ENCODE assay signal across 43 cellular contexts in the genomic region with DNA sequence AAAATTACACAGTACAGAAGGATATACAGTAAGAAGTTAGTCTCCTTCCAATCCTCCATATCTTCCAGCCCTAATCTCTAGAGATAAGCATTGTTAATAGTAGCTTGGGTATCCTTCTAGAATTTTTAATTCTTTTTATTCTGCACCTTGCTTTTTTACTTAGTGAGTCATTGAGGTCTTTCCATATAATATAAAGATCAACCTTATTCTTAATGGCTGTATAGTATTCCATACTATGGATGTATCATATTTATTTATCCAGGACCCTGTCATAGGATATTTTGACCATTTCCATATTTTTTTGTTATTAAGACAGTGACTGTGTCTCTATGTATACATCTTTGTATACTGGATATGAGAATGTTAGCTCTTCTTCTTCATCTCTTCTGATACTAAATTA. TPM values are rescaled to one million over a fixed set of nuclear protein-coding genes. Genes with fewer than 3 reads are reported as not detected.
"Had no signal": no experiment of that assay in that cellular context is flagged by ENCODE, and none has a peak within 500 bp of the region (broad histone marks: within the 10 kb centered on the region; RNA-seq: fewer than 3 reads in every experiment).

No MANE protein-coding gene starts in this region.

- H3K36me3 ChIP-seq: adrenal gland, brain microvascular endothelial cell, breast epithelium, cardiac muscle cell had no signal

- H3K27me3 ChIP-seq: adrenal gland, body of pancreas, brain microvascular endothelial cell, breast epithelium had no signal

- DNase-seq: activated effector memory CD4-positive, alpha-beta T cell treated with anti-CD3 and anti-CD28 coated beads, Interleukin-2, amount 50 U/mL, for 16 hours; activated effector memory CD4-positive, alpha-beta T cell treated with Interleukin-2 at 50 U/mL for 16 hours; activated gamma-delta T cell; activated gamma-delta T cell treated with Interleukin-2 at 50 U/mL for 16 hours; activated naive CD4-positive, alpha-beta T cell; activated naive CD4-positive, alpha-beta T cell treated with anti-CD3 and anti-CD28 coated beads for 36 hours; activated naive CD4-positive, alpha-beta T cell treated with anti-CD3 and anti-CD28 coated beads, Interleukin-2, amount 10 ng/mL, durations not matched to agents 7 days and 5 days; activated naive CD4-positive, alpha-beta T cell treated with anti-CD3 and anti-CD28 coated beads, Interleukin-2, amount 50 U/mL, for 16 hours; activated naive CD4-positive, alpha-beta T cell treated with Interleukin-2 at 50 U/mL for 16 hours; activated naive CD8-positive, alpha-beta T cell treated with anti-CD3 and anti-CD28 coated beads for 36 hours; activated naive CD8-positive, alpha-beta T cell treated with anti-CD3 and anti-CD28 coated beads, Interleukin-2, amount 10 ng/mL, durations not matched to agents 7 days and 5 days; activated naive CD8-positive, alpha-beta T cell treated with anti-CD3 and anti-CD28 coated beads, Interleukin-2, amount 50 U/mL, for 24 hours; activated T-cell treated with anti-CD3 and anti-CD28 coated beads, Interleukin-2, amount 50 U/mL, for 1 hour; activated T-cell treated with anti-CD3 and anti-CD28 coated beads, Interleukin-2, amount 50 U/mL, for 24 hours; activated T-cell treated with anti-CD3 and anti-CD28 coated beads, Interleukin-2, amount 50 U/mL, for 4 hours; activated T-cell treated with anti-CD3 and anti-CD28 coated beads, Interleukin-2, amount 50 U/mL, for 48 hours; activated T-cell treated with anti-CD3 and anti-CD28 coated beads, Interleukin-2, amount 50 U/mL, for 72 hours; adrenal gland; amniotic stem cell; amygdala; anterior cingulate cortex; aorta; body of pancreas; brain microvascular endothelial cell; caudate nucleus; central memory CD4-positive, alpha-beta T cell; cerebellar nuclear complex had no signal

- H3K4me1 ChIP-seq: body of pancreas, breast epithelium had no signal

- H3K4me1 Mint-ChIP-seq: activated T-helper 17 cell treated with anti-CD3 and anti-CD28 coated beads, Interleukin-2, amount 50 U/mL, for 72 hours had no signal

- ATAC-seq: activated naive CD4-positive, alpha-beta T cell treated with anti-CD3 and anti-CD28 coated beads, Interleukin-2, amount 50 U/mL, for 72 hours; activated naive CD8-positive, alpha-beta T cell treated with anti-CD3 and anti-CD28 coated beads, Interleukin-2, amount 50 U/mL, for 24 hours; activated T-cell treated with anti-CD3 and anti-CD28 coated beads, Interleukin-2, amount 50 U/mL, for 4 hours; activated T-cell treated with anti-CD3 and anti-CD28 coated beads, Interleukin-2, amount 50 U/mL, for 72 hours; activated T-helper 17 cell treated with anti-CD3 and anti-CD28 coated beads, Interleukin-2, amount 50 U/mL, for 72 hours; body of pancreas had no signal

- H3K27ac Mint-ChIP-seq: activated naive CD4-positive, alpha-beta T cell treated with anti-CD3 and anti-CD28 coated beads for 36 hours; activated naive CD4-positive, alpha-beta T cell treated with anti-CD3 and anti-CD28 coated beads, Interleukin-2, amount 10 ng/mL, durations not matched to agents 7 days and 5 days; activated naive CD4-positive, alpha-beta T cell treated with anti-CD3 and anti-CD28 coated beads, Interleukin-2, amount 50 U/mL, for 24 hours; activated naive CD4-positive, alpha-beta T cell treated with anti-CD3 and anti-CD28 coated beads, Interleukin-2, amount 50 U/mL, for 72 hours; activated naive CD8-positive, alpha-beta T cell treated with anti-CD3 and anti-CD28 coated beads for 36 hours; activated naive CD8-positive, alpha-beta T cell treated with anti-CD3 and anti-CD28 coated beads, Interleukin-2, amount 10 ng/mL, durations not matched to agents 7 days and 5 days; activated naive CD8-positive, alpha-beta T cell treated with anti-CD3 and anti-CD28 coated beads, Interleukin-2, amount 50 U/mL, for 24 hours; activated T-cell treated with anti-CD3 and anti-CD28 coated beads, Interleukin-2, amount 50 U/mL, for 24 hours; activated T-cell treated with anti-CD3 and anti-CD28 coated beads, Interleukin-2, amount 50 U/mL, for 72 hours; activated T-helper 1 cell treated with anti-CD3 and anti-CD28 coated beads, Interleukin-12 subunit alpha, Interleukin-12 subunit beta, Interleukin-2, Interleukin-4 antibody, amounts not matched to agents 30 ng/mL and 10 ng/mL and 1 ng/mL, durations not matched to agents 14 hours and 24 hours and 36 hours; activated T-helper 17 cell treated with anti-CD3 and anti-CD28 coated beads, Interleukin-2, amount 50 U/mL, for 72 hours; activated T-helper 2 cell treated with anti-CD3 and anti-CD28 coated beads, Interferon-gamma antibody, Interleukin-2, Interleukin-4, amounts not matched to agents 10 μg/mL and 5 μg/mL and 100 μg/mL, durations not matched to agents 14 hours and 24 hours and 36 hours; brain had no signal

- FAIRE-seq: astrocyte, bronchial epithelial cell had no signal

- H3K9me3 Mint-ChIP-seq: activated naive CD4-positive, alpha-beta T cell treated with anti-CD3 and anti-CD28 coated beads for 36 hours; activated naive CD4-positive, alpha-beta T cell treated with anti-CD3 and anti-CD28 coated beads, Interleukin-2, amount 10 ng/mL, durations not matched to agents 7 days and 5 days; activated naive CD4-positive, alpha-beta T cell treated with anti-CD3 and anti-CD28 coated beads, Interleukin-2, amount 50 U/mL, for 24 hours; activated naive CD4-positive, alpha-beta T cell treated with anti-CD3 and anti-CD28 coated beads, Interleukin-2, amount 50 U/mL, for 72 hours; activated naive CD8-positive, alpha-beta T cell treated with anti-CD3 and anti-CD28 coated beads for 36 hours; activated naive CD8-positive, alpha-beta T cell treated with anti-CD3 and anti-CD28 coated beads, Interleukin-2, amount 10 ng/mL, durations not matched to agents 7 days and 5 days; activated T-cell treated with anti-CD3 and anti-CD28 coated beads, Interleukin-2, amount 50 U/mL, for 4 hours; activated T-cell treated with anti-CD3 and anti-CD28 coated beads, Interleukin-2, amount 50 U/mL, for 72 hours; activated T-helper 1 cell treated with anti-CD3 and anti-CD28 coated beads, Interleukin-12 subunit alpha, Interleukin-12 subunit beta, Interleukin-2, Interleukin-4 antibody, amounts not matched to agents 30 ng/mL and 10 ng/mL and 1 ng/mL, durations not matched to agents 14 hours and 24 hours and 36 hours; activated T-helper 17 cell treated with anti-CD3 and anti-CD28 coated beads, Interleukin-2, amount 50 U/mL, for 72 hours; activated T-helper 2 cell treated with anti-CD3 and anti-CD28 coated beads, Interferon-gamma antibody, Interleukin-2, Interleukin-4, amounts not matched to agents 10 μg/mL and 5 μg/mL and 100 μg/mL, durations not matched to agents 14 hours and 24 hours and 36 hours; brain; central memory CD8-positive, alpha-beta T cell had no signal

- H3K27me3 Mint-ChIP-seq: activated naive CD4-positive, alpha-beta T cell treated with anti-CD3 and anti-CD28 coated beads, Interleukin-2, amount 10 ng/mL, durations not matched to agents 7 days and 5 days; activated naive CD4-positive, alpha-beta T cell treated with anti-CD3 and anti-CD28 coated beads, Interleukin-2, amount 50 U/mL, for 24 hours; activated naive CD8-positive, alpha-beta T cell; activated naive CD8-positive, alpha-beta T cell treated with anti-CD3 and anti-CD28 coated beads for 36 hours; activated naive CD8-positive, alpha-beta T cell treated with anti-CD3 and anti-CD28 coated beads, Interleukin-2, amount 10 ng/mL, durations not matched to agents 7 days and 5 days; activated naive CD8-positive, alpha-beta T cell treated with anti-CD3 and anti-CD28 coated beads, Interleukin-2, amount 50 U/mL, for 24 hours; activated T-cell treated with anti-CD3 and anti-CD28 coated beads, Interleukin-2, amount 50 U/mL, for 24 hours; activated T-helper 17 cell treated with anti-CD3 and anti-CD28 coated beads, Interleukin-2, amount 50 U/mL, for 72 hours; brain; central memory CD8-positive, alpha-beta T cell had no signal

- H3K4me3 Mint-ChIP-seq: activated naive CD4-positive, alpha-beta T cell treated with anti-CD3 and anti-CD28 coated beads for 36 hours; activated naive CD4-positive, alpha-beta T cell treated with anti-CD3 and anti-CD28 coated beads, Interleukin-2, amount 10 ng/mL, durations not matched to agents 7 days and 5 days; activated naive CD4-positive, alpha-beta T cell treated with anti-CD3 and anti-CD28 coated beads, Interleukin-2, amount 50 U/mL, for 24 hours; activated naive CD8-positive, alpha-beta T cell; activated naive CD8-positive, alpha-beta T cell treated with anti-CD3 and anti-CD28 coated beads for 36 hours; activated naive CD8-positive, alpha-beta T cell treated with anti-CD3 and anti-CD28 coated beads, Interleukin-2, amount 10 ng/mL, durations not matched to agents 7 days and 5 days; activated naive CD8-positive, alpha-beta T cell treated with anti-CD3 and anti-CD28 coated beads, Interleukin-2, amount 50 U/mL, for 24 hours; activated T-cell treated with anti-CD3 and anti-CD28 coated beads, Interleukin-2, amount 50 U/mL, for 24 hours; activated T-cell treated with anti-CD3 and anti-CD28 coated beads, Interleukin-2, amount 50 U/mL, for 4 hours; activated T-cell treated with anti-CD3 and anti-CD28 coated beads, Interleukin-2, amount 50 U/mL, for 72 hours; activated T-helper 1 cell treated with anti-CD3 and anti-CD28 coated beads, Interleukin-12 subunit alpha, Interleukin-12 subunit beta, Interleukin-2, Interleukin-4 antibody, amounts not matched to agents 30 ng/mL and 10 ng/mL and 1 ng/mL, durations not matched to agents 14 hours and 24 hours and 36 hours; activated T-helper 17 cell treated with anti-CD3 and anti-CD28 coated beads, Interleukin-2, amount 50 U/mL, for 72 hours; brain; central memory CD8-positive, alpha-beta T cell had no signal

- H3K9me3 ChIP-seq: adrenal gland, body of pancreas, breast epithelium had no signal

- H3K4me3 ChIP-seq: adrenal gland, body of pancreas, breast epithelium, cardiac muscle cell had no signal

- H3K27ac ChIP-seq: adrenal gland, body of pancreas, brain microvascular endothelial cell, breast epithelium, cardiac muscle cell had no signal

RNA-seq across cellular contexts. Expression of a gene that starts 36.3 kb away (rescaled TPM):
- total RNA-seq: astrocyte had no signal
- polyA plus RNA-seq: cardiac muscle cell had no signal

RNA-seq across cellular contexts. Expression of a gene that starts 50.9 kb away (rescaled TPM):
- total RNA-seq: activated naive CD4-positive, alpha-beta T cell treated with anti-CD3 and anti-CD28 coated beads for 36 hours; activated naive CD4-positive, alpha-beta T cell treated with anti-CD3 and anti-CD28 coated beads, Interleukin-2, amount 50 U/mL, for 72 hours; activated naive CD8-positive, alpha-beta T cell treated with anti-CD3 and anti-CD28 coated beads for 36 hours; activated naive CD8-positive, alpha-beta T cell treated with anti-CD3 and anti-CD28 coated beads, Interleukin-2, amount 10 ng/mL, durations not matched to agents 7 days and 5 days; activated T-cell treated with anti-CD3 and anti-CD28 coated beads, Interleukin-2, amount 50 U/mL, for 4 hours; activated T-cell treated with anti-CD3 and anti-CD28 coated beads, Interleukin-2, amount 50 U/mL, for 72 hours; activated T-helper 1 cell treated with anti-CD3 and anti-CD28 coated beads, Interleukin-12 subunit alpha, Interleukin-12 subunit beta, Interleukin-2, Interleukin-4 antibody, amounts not matched to agents 30 ng/mL and 10 ng/mL and 1 ng/mL, durations not matched to agents 14 hours and 24 hours and 36 hours; activated T-helper 17 cell treated with anti-CD3 and anti-CD28 coated beads, Interleukin-2, amount 50 U/mL, for 72 hours; activated T-helper 2 cell treated with anti-CD3 and anti-CD28 coated beads, Interferon-gamma antibody, Interleukin-2, Interleukin-4, amounts not matched to agents 10 μg/mL and 5 μg/mL and 100 μg/mL, durations not matched to agents 14 hours and 24 hours and 36 hours; adrenal gland; aorta; astrocyte; body of pancreas; breast epithelium; bronchial epithelial cell; cardiac muscle cell; cardiac septum; cerebellum; chondrocyte had no signal
- polyA plus RNA-seq: adipose tissue, adrenal gland, aorta, cardiac muscle cell had no signal
